ENCODE assay signal across 11 cellular contexts in the genomic region with DNA sequence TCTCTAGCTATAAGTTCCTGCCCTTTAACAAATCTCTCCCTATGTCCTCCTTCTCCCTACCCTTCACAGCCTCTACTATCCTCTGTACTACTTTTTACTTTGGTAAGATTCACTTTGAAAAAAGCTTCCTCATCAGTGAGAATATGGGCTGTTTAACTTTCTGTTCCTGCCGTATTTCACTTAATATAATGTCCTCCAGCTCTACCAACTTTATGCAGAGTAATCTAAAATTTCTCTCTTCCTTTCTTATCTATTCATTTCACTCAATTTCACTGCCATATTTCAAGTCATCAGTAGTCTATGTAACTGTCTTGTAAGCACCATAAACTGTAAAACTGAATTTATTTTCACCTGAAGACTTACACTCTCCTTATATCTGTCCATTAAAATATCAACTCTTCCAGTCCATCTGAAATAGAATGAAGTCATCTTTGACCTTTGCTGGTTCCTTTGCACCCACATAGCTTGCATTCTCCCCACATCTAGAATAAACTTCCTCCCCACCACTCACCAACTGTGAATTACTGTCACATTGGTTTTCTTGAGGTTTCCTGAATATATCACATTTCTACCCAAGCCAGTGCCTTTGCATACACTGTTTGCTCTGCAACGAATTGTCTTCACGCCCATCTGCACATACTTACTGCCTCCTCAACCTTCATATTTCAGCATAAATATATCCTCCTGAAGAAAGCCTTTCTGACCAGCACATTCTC. TPM values are rescaled to one million over a fixed set of nuclear protein-coding genes. Genes with fewer than 3 reads are reported as not detected.
A peak's percentile ranks its signal among the peaks of the same experiment; 100 is the strongest.
DNase-seq lines count a peak whose midpoint lies in the region; ATAC-seq and TF ChIP-seq lines count a peak whose summit lies in the region.
"Had no signal": no experiment of that assay in that cellular context is flagged by ENCODE, and none has a peak within 500 bp of the region (broad histone marks: within the 10 kb centered on the region; RNA-seq: fewer than 3 reads in every experiment).

No MANE protein-coding gene starts in this region.

- peak overlapping the region; percentile 42 for H3K27ac ChIP-seq in OCI-LY1 (ENCODE audit: low read depth, low read length, poor library complexity, severe bottlenecking)
- H3K27ac ChIP-seq: A549 had no signal

- H4K20me1 ChIP-seq in OCI-LY1 (ENCODE audit: insufficient read depth, low read length): no peaks in the 10 kb centered on the region

- H3K9me3 ChIP-seq in OCI-LY1 (ENCODE audit: low read length): no peaks in the 10 kb centered on the region
- H3K9me3 ChIP-seq: A549, HAP-1 had no signal

- peaks cover 26% of the 10 kb centered on the region for H3K4me1 Mint-ChIP-seq in activated CD4-positive, alpha-beta T cell treated with anti-CD3 and anti-CD28 coated beads, Interleukin-2, amount 10 ng/mL, durations not matched to agents 24 days and 14 days

- no peaks in the 10 kb centered on the region for H3K27me3 ChIP-seq in OCI-LY1 (ENCODE audit: insufficient read depth, low read length)

- H3K27me3 Mint-ChIP-seq in activated CD4-positive, alpha-beta T cell treated with anti-CD3 and anti-CD28 coated beads, Interleukin-2, amount 10 ng/mL, durations not matched to agents 24 days and 14 days: no peaks in the 10 kb centered on the region

- H3F3A ChIP-seq in OCI-LY1 (ENCODE audit: insufficient read depth, low read length): no peaks in the 10 kb centered on the region

- TF ChIP-seq CTCF in OCI-LY1 (IDR thresholded peaks at IDR 0.05; ENCODE audit: low read length): no peak

- H3K9me2 ChIP-seq in OCI-LY1 (ENCODE audit: low read depth, low read length): no peaks in the 10 kb centered on the region

- peak overlapping the region; percentile 75 for H3K27ac Mint-ChIP-seq in activated CD4-positive, alpha-beta T cell treated with anti-CD3 and anti-CD28 coated beads, Interleukin-2, amount 10 ng/mL, durations not matched to agents 24 days and 14 days

- intact Hi-C loops in activated CD4-positive, alpha-beta T cell treated with anti-CD3 and anti-CD28 coated beads, Interleukin-2, amount 10 ng/mL, durations not matched to agents 24 days and 14 days (cut with micrococcal nuclease): loop anchor here (2.0 kb wide), 1 partner anchor 53 kb away; no protein-coding TSS in a partner anchor
- intact Hi-C loops in Right ventricle myocardium superior (cut with DNase I): no loop called here

- H3K36me3 ChIP-seq in OCI-LY1 (ENCODE audit: insufficient read depth, low read length): peaks cover 20% of the 10 kb centered on the region; the same call in 1 of the 2 replicates
- H3K36me3 ChIP-seq: HAP-1 had no signal

- peaks cover 47% of the 10 kb centered on the region for H3K4me1 ChIP-seq in OCI-LY1 (ENCODE audit: insufficient read depth, low read length, severe bottlenecking)
- H3K4me1 ChIP-seq: A549, HAP-1 had no signal

- no peak overlapping the region for H3K4me3 ChIP-seq in OCI-LY1 (ENCODE audit: low read depth, low read length, poor library complexity, severe bottlenecking)
- H3K4me3 ChIP-seq: A549, HAP-1 had no signal

- H3K79me2 ChIP-seq in OCI-LY1 (ENCODE audit: insufficient read depth, low read length): no peaks in the 10 kb centered on the region

- H3K9me3 Mint-ChIP-seq in activated CD4-positive, alpha-beta T cell treated with anti-CD3 and anti-CD28 coated beads, Interleukin-2, amount 10 ng/mL, durations not matched to agents 24 days and 14 days: no peaks in the 10 kb centered on the region

- ATAC-seq in HG02798 (IDR thresholded peaks at IDR 0.05; ENCODE audit: poor library complexity, unreplicated experiment): peak; percentile 76
- ATAC-seq in Right ventricle myocardium superior (ENCODE audit: poor library complexity): no peak
- ATAC-seq: A549, right cardiac atrium had no signal

- DNase-seq in activated CD4-positive, alpha-beta T cell treated with anti-CD3 and anti-CD28 coated beads, Interleukin-2, amount 10 ng/mL, durations not matched to agents 24 days and 14 days: peak; percentile 75
- DNase-seq in activated CD4-positive, alpha-beta T cell treated with anti-CD3 and anti-CD28 coated beads, Interleukin-2, amount 50 U/mL, for 4 hours: no peak
- DNase-seq in non-pigmented ciliary epithelial cell (ENCODE audit: low read depth): peak; percentile 35
- no peak for DNase-seq in effector CD4-positive, alpha-beta T cell
- no peak for DNase-seq in Right ventricle myocardium superior
- DNase-seq in NCI-H446 (lab: John Stamatoyannopoulos, UW): no peak
- DNase-seq: right cardiac atrium had no signal

- no peak overlapping the region for H2AFZ ChIP-seq in OCI-LY1 (ENCODE audit: low read length)

- H3K4me2 ChIP-seq in OCI-LY1 (ENCODE audit: low read length): no peak overlapping the region; the same call in 1 of the 2 replicates
- H3K4me2 ChIP-seq: A549 had no signal

- no peak overlapping the region for H3K9ac ChIP-seq in OCI-LY1 (ENCODE audit: low read length)

- peak overlapping the region; percentile 36 for H3K4me3 Mint-ChIP-seq in activated CD4-positive, alpha-beta T cell treated with anti-CD3 and anti-CD28 coated beads, Interleukin-2, amount 10 ng/mL, durations not matched to agents 24 days and 14 days

- peaks cover 46% of the 10 kb centered on the region for H3K36me3 Mint-ChIP-seq in activated CD4-positive, alpha-beta T cell treated with anti-CD3 and anti-CD28 coated beads, Interleukin-2, amount 10 ng/mL, durations not matched to agents 24 days and 14 days (ENCODE audit: low read depth)

RNA-seq across cellular contexts. Expression of a gene that starts 54.6 kb away (rescaled TPM):
- 45.3 and 45.4 TPM in 2 replicates for total RNA-seq in activated CD4-positive, alpha-beta T cell treated with anti-CD3 and anti-CD28 coated beads, Interleukin-2, amount 10 ng/mL, durations not matched to agents 24 days and 14 days
- 2.4 TPM for total RNA-seq in Right ventricle myocardium superior

Comparison
In these comparisons a context has a peak if more than half of its experiments do, and no peak if none do; other contexts are left out.
1. DNase-seq: peak in activated CD4-positive, alpha-beta T cell treated with anti-CD3 and anti-CD28 coated beads, Interleukin-2, amount 10 ng/mL, durations not matched to agents 24 days and 14 days (single experiment) and non-pigmented ciliary epithelial cell (single experiment); none in activated CD4-positive, alpha-beta T cell treated with anti-CD3 and anti-CD28 coated beads, Interleukin-2, amount 50 U/mL, for 4 hours (0 of 2), effector CD4-positive, alpha-beta T cell (single experiment), Right ventricle myocardium superior (single experiment) and NCI-H446 (0 of 2).
2. RNA of a gene that starts 54.6 kb away (total RNA-seq): 45.3 to 45.4 TPM in activated CD4-positive, alpha-beta T cell treated with anti-CD3 and anti-CD28 coated beads, Interleukin-2, amount 10 ng/mL, durations not matched to agents 24 days and 14 days; 2.4 TPM in Right ventricle myocardium superior (single experiment); every median in the first group is over 10 times any median in the second.